Comparison of ENCODE assay signal across 8 cellular contexts in the genomic region with DNA sequence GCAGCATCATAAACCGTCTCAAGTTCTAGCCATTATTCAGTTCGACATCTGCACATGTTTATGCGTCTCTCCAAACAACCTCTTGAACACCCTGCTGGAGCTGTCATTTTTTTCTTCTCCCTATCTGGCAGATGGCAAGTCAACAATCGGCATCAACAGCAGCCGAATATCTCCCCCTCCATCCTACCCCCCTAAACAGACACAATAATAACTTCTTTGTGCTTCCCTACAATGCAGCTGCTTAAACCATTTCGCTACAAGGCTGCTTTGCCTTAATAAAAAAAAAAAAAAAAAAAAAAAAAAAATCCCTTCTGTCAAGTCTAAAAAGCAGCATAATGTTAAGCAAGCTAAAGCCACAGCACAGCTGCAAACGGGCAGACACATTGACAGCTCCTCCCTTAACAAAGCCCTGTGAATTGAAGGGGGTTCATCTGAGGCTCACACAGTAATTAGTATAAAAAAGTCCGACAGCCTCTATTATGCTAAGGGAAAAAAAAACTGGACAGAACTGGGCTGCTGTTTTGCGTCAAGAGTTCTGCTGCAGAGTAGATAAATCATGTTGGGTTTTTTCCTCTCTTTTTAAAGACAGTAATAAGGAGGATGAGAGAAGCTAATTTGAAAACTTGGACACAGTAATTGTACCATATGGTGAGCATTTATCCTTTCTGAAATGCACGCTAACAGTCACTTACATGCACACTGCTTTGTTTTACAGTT.
DNase-seq lines count a peak whose midpoint lies in the region; ATAC-seq and TF ChIP-seq lines count a peak whose summit lies in the region.

No MANE protein-coding gene starts in this region.

- ATAC-seq in HG03108 (IDR thresholded peaks at IDR 0.05; ENCODE audit: unreplicated experiment) (no peak), HG03469 (IDR thresholded peaks at IDR 0.05; ENCODE audit: unreplicated experiment) (no peak), HG02973 (IDR thresholded peaks at IDR 0.05; ENCODE audit: unreplicated experiment) (no peak)

- no peaks in the 10 kb centered on the region for H3K27me3 ChIP-seq in dorsolateral prefrontal cortex

- peak; percentile 39 for DNase-seq in EH (ENCODE audit: low read depth)
- peak; percentile 98 for DNase-seq in NCI-H446 treated with DMSO at 0.1 percent for 48 hours (lab: John Stamatoyannopoulos, UW)
- DNase-seq in dorsolateral prefrontal cortex = peak in 5 of 10 donors; percentile 44 to 74 (median 54)
- peak; percentile 48 for DNase-seq in occipital lobe (lab: John Stamatoyannopoulos, UW)
- DNase-seq in effector CD4-positive, alpha-beta T cell = no peak

- TF ChIP-seq CTCF in dorsolateral prefrontal cortex (IDR thresholded peaks at IDR 0.05 in 54 of 56, conservative IDR thresholded peaks at IDR 0.05 in 2 of 56; ENCODE audit: low read depth in 1 of 56, partially characterized antibody in 56 of 56) = peak in 2 of 56 donors; percentile 3 to 11

- peak overlapping the region; percentile 20 to 90 (median 79) for H3K27ac ChIP-seq in dorsolateral prefrontal cortex

- intact Hi-C loops in dorsolateral prefrontal cortex (cut with DNase I) = loop anchor here (2.0 to 10.0 kb wide), 5 partner anchors 35 to 559 kb away; no protein-coding TSS in a partner anchor

- H3K4me3 ChIP-seq in dorsolateral prefrontal cortex = peak overlapping the region in 58 of 59 donors; percentile 2 to 62 (median 42)
